In the genomic region with DNA sequence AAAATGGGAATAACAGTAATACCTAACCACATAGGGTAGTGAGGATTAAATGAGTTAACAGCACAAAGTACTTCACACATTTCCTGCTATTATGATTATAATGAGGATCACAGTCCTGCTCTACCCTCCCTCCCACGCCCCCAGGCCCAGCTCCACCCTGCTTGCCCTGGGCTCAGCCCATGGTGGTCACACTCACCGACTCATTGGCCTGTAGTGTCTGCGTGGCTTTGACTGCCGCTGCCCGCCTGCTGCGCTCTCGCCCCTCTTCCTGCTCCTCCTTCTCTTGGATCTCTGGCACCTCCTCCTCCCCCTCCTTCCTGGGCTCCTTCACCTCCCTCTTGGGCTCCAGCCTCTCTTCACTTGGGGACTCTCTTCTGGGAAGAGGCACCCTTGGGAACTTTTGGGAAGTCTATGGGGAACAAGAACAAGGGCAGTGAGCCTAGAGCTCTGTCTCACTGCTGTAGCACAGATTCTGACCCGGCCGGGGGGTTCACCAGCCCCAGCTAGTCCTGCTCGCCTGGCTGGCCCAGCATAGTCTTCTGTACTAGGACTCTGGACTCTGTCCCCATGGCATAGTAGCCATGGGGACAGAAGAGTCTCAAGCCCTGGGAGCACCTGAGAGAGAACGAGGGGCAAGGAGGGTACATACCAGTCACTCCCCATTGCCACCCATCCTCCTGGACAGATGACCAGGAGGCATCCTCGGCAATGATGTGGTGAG, we compare ENCODE assay signal across 15 cellular contexts. TPM values are rescaled to one million over a fixed set of nuclear protein-coding genes. Genes with fewer than 3 reads are reported as not detected.
DNase-seq lines count a peak whose midpoint lies in the region; ATAC-seq, FAIRE-seq and TF ChIP-seq lines count a peak whose summit lies in the region.
"Had no signal": no experiment of that assay in that cellular context is flagged by ENCODE, and none has a peak within 500 bp of the region (broad histone marks: within the 10 kb centered on the region; RNA-seq: fewer than 3 reads in every experiment).

No MANE protein-coding gene starts in this region.

- no peak for ATAC-seq in CD4-positive, alpha-beta T cell (ENCODE audit: poor library complexity)
- ATAC-seq in psoas muscle, result no peak

- DNase-seq in CD4-positive, alpha-beta T cell, result no peak
- DNase-seq in H7 (peak; percentile 91), H1 (ENCODE audit: low read depth in 1 of 2, low spot score in 2 of 2) (peak in 1 of 2 experiments; percentile 47), psoas muscle (no peak), neuronal stem cell (ENCODE audit: low spot score) (no peak), cerebellar cortex (ENCODE audit: low spot score) (no peak)
- DNase-seq in stimulated activated naive CD4-positive, alpha-beta T cell (lab: John Stamatoyannopoulos, UW), result no peak
- DNase-seq: activated T-cell treated with anti-CD3 and anti-CD28 coated beads, Interleukin-2, amount 50 U/mL, for 48 hours; CD4-positive, CD25-positive, alpha-beta regulatory T cell; head of caudate nucleus; SW 1271 had no signal

- no peak for TF ChIP-seq RAD21 in H1 (IDR thresholded peaks at IDR 0.05 in 1 of 2, conservative IDR thresholded peaks at IDR 0.05 in 1 of 2; ENCODE audit: low read depth in 2 of 2, low read length in 2 of 2)

- no peak for FAIRE-seq in H1 (lab: Jason Lieb, UNC)
- FAIRE-seq: G401.6 had no signal

- peaks cover 12% of the 10 kb centered on the region for H3K23me2 ChIP-seq in H1 (ENCODE audit: low read depth, low read length)

- no peak overlapping the region for H3K4me3 Mint-ChIP-seq in CD4-positive, alpha-beta T cell

- no peaks in the 10 kb centered on the region for H3K27me3 ChIP-seq in CD4-positive, alpha-beta T cell (ENCODE audit: control insufficient read depth, insufficient read depth, low read length)
- H3K27me3 ChIP-seq in H7 (ENCODE audit: control insufficient read depth, insufficient read depth, low read length) (peaks cover 3% of the 10 kb centered on the region; the same call in 1 of the 2 replicates), H1 (replicated peaks in 1 of 4; ENCODE audit: control insufficient read depth in 3 of 4, extremely low read depth in 1 of 4, insufficient read depth in 3 of 4, low read length in 3 of 4) (peaks cover 0 to 3% (median 2%) of the 10 kb centered on the region in 4 experiments; a peak in 1 of 7 replicates), psoas muscle (ENCODE audit: insufficient read depth in 3 of 3, low read length in 2 of 3) (no peaks in the 10 kb centered on the region), neuronal stem cell (ENCODE audit: control insufficient read depth in 3 of 3, insufficient read depth in 3 of 3, low read depth in 1 of 3, low read length in 3 of 3) (no peaks in the 10 kb centered on the region)
- H3K27me3 ChIP-seq: ovary had no signal

- H2BK12ac ChIP-seq in H1 (ENCODE audit: low read depth, low read length) (no peak overlapping the region; the same call in 1 of the 2 replicates), neuronal stem cell (ENCODE audit: low read length) (no peak overlapping the region)

- no peak for TF ChIP-seq EP300 in H1 (IDR thresholded peaks at IDR 0.05; ENCODE audit: borderline replicate concordance in 1 of 2, low read depth in 2 of 2, low read length in 2 of 2)

- H4K8ac ChIP-seq in H1 (ENCODE audit: extremely low read depth, insufficient read depth, low read length) (no peak overlapping the region), neuronal stem cell (ENCODE audit: low read depth, low read length) (no peak overlapping the region)

- intact Hi-C loops in CD4-positive, alpha-beta T cell (cut with DNase I, micrococcal nuclease), result loop anchor here in 1 of 2 experiments (10.0 kb wide), 1 partner anchor 164 kb away; a partner anchor contains a TSS
- intact Hi-C loops in psoas muscle (cut with DNase I), result no loop called here

- no peaks in the 10 kb centered on the region for H3K79me2 ChIP-seq in H1 (ENCODE audit: control insufficient read depth in 1 of 2, insufficient read depth in 2 of 2, low read length in 2 of 2)

- no peaks in the 10 kb centered on the region for H3K27me3 Mint-ChIP-seq in CD4-positive, alpha-beta T cell
- H3K27me3 Mint-ChIP-seq: CD4-positive, CD25-positive, alpha-beta regulatory T cell had no signal

- peaks cover 15 to 28% (median 23%) of the 10 kb centered on the region in 4 experiments for H3K4me1 ChIP-seq in H1 (replicated peaks in 1 of 4; ENCODE audit: control insufficient read depth in 3 of 4, insufficient read depth in 4 of 4, low read length in 3 of 4)
- peaks cover 43% of the 10 kb centered on the region for H3K4me1 ChIP-seq in psoas muscle
- H3K4me1 ChIP-seq in neuronal stem cell (ENCODE audit: control insufficient read depth in 2 of 2, insufficient read depth in 1 of 2, low read depth in 1 of 2, low read length in 2 of 2), result peaks cover 17 to 22% of the 10 kb centered on the region in 2 donors

- H2AK5ac ChIP-seq in H1 (ENCODE audit: low read depth, low read length) (no peak overlapping the region), neuronal stem cell (ENCODE audit: low read depth, low read length) (no peak overlapping the region)

- TF ChIP-seq POLR2A in H1 (IDR thresholded peaks at IDR 0.05; ENCODE audit: control extremely low read depth in 1 of 2, low read depth in 2 of 2, low read length in 2 of 2), result no peak

- H3K27ac Mint-ChIP-seq in CD4-positive, alpha-beta T cell, result peak overlapping the region; percentile 34

- H2BK15ac ChIP-seq in H1 (ENCODE audit: low read length) (no peak overlapping the region), neuronal stem cell (ENCODE audit: low read length) (no peak overlapping the region)

- POLR2A ChIA-PET in CD4-positive, alpha-beta T cell (lab: Charles Lee), result no interaction called here
- POLR2A ChIA-PET in H1 (lab: Charles Lee; ENCODE audit: partially characterized antibody), result interaction anchor here (0.6 to 3.4 kb wide), 2 partner anchors 8 to 82 kb away, joined by 4 to 15 read pairs; a partner anchor contains a TSS

- peak overlapping the region; percentile 73; the same call in 1 of the 2 replicates for H2BK20ac ChIP-seq in H1 (ENCODE audit: low read length)

- no peak overlapping the region; a peak in 1 of 4 replicates for H3K4me2 ChIP-seq in H1 (ENCODE audit: insufficient read depth in 1 of 2, low read depth in 2 of 2, low read length in 2 of 2)
- no peak overlapping the region for H3K4me2 ChIP-seq in neuronal stem cell (ENCODE audit: insufficient read depth, low read length, poor library complexity, severe bottlenecking)

- H2AFZ ChIP-seq in H1 (ENCODE audit: low read length) (no peak overlapping the region), neuronal stem cell (ENCODE audit: low read length) (no peak overlapping the region)

- H2BK5ac ChIP-seq in H1 (ENCODE audit: low read depth, low read length) (0 out of 2 replicates have a peak overlapping the region, but pooled peaks have one; percentile 2), neuronal stem cell (ENCODE audit: low read length) (no peak overlapping the region)

- peaks cover 0 to 4% of the 10 kb centered on the region in 2 experiments for H4K20me1 ChIP-seq in H1 (replicated peaks in 1 of 2; ENCODE audit: control insufficient read depth in 1 of 2, insufficient read depth in 2 of 2, low read length in 2 of 2)

- H3K14ac ChIP-seq in H1 (ENCODE audit: insufficient read length) (no peak overlapping the region), neuronal stem cell (ENCODE audit: low read length) (no peak overlapping the region)

- peaks cover 88% of the 10 kb centered on the region for H3K36me3 Mint-ChIP-seq in CD4-positive, alpha-beta T cell (ENCODE audit: low read depth)

- H3K4ac ChIP-seq in H1 (replicated peaks; ENCODE audit: insufficient read length, low read depth, low read length), result no peak overlapping the region
- H3K4ac ChIP-seq in neuronal stem cell (ENCODE audit: low read length), result no peak overlapping the region

- no peak overlapping the region for H3K27ac ChIP-seq in CD4-positive, alpha-beta T cell (ENCODE audit: low read depth, low read length)
- H3K27ac ChIP-seq in H1 (ENCODE audit: low read depth, low read length) (no peak overlapping the region), psoas muscle (peak overlapping the region; percentile 46), neuronal stem cell (replicated peaks; ENCODE audit: low read length) (no peak overlapping the region)
- H3K27ac ChIP-seq: HL-60, ovary had no signal

- H3K56ac ChIP-seq in H1 (replicated peaks; ENCODE audit: insufficient read length, low read depth, low read length), result no peak overlapping the region

- peaks cover 7% of the 10 kb centered on the region for H3K4me1 Mint-ChIP-seq in CD4-positive, alpha-beta T cell (ENCODE audit: low read depth)

- H2BK120ac ChIP-seq in H1 (replicated peaks; ENCODE audit: low read depth, low read length) (no peak overlapping the region), neuronal stem cell (ENCODE audit: low read depth, low read length) (no peak overlapping the region)

- no peaks in the 10 kb centered on the region for H3K9me3 Mint-ChIP-seq in CD4-positive, alpha-beta T cell
- H3K9me3 Mint-ChIP-seq: CD4-positive, CD25-positive, alpha-beta regulatory T cell had no signal

- H3K4me3 ChIP-seq in H7 (ENCODE audit: insufficient read depth, low read depth, low read length) (no peak overlapping the region), H1 (ENCODE audit: extremely low read depth in 1 of 4, insufficient read depth in 2 of 4, low read depth in 3 of 4, low read length in 4 of 4) (no peak overlapping the region), psoas muscle (no peak overlapping the region), neuronal stem cell (ENCODE audit: low read length in 2 of 2) (no peak overlapping the region)
- H3K4me3 ChIP-seq: HAP-1, ovary had no signal

- H3K23ac ChIP-seq in H1 (ENCODE audit: insufficient read length), result no peak overlapping the region
- H3K23ac ChIP-seq in neuronal stem cell (ENCODE audit: low read depth, low read length, poor library complexity), result no peak overlapping the region

- WGBS in H1 (ENCODE audit: extremely low coverage in 1 of 2, insufficient coverage in 1 of 2, insufficient read length in 1 of 2, insufficient replicate concordance in 2 of 2, low coverage in 1 of 2, low lambda C conversion rate in 2 of 2, missing lambda C conversion rate in 1 of 2), 2 experiments, result 65% methylated on average over 8 of the region's 12 CpGs; no CpG with 5 or more reads in 1 of the 2 experiments
- WGBS in psoas muscle, 3 donors, result 78 to 80% (median 78%) methylated on average over 12 of the region's 12 CpGs
- WGBS in neuronal stem cell (ENCODE audit: extremely low coverage in 2 of 2, insufficient read length in 2 of 2, insufficient replicate concordance in 1 of 2), 2 donors, result no CpG with 5 or more reads among the region's 12 CpGs

- CTCF ChIA-PET in CD4-positive, alpha-beta T cell (lab: Charles Lee), result no interaction called here
- CTCF ChIA-PET in H1 (lab: Charles Lee; ENCODE audit: partially characterized antibody), result interaction anchor here (0.5 to 1.2 kb wide), 5 partner anchors 34 to 819 kb away, joined by 3 read pairs; no protein-coding TSS in a partner anchor

- no peaks in the 10 kb centered on the region for H3K9me3 ChIP-seq in CD4-positive, alpha-beta T cell (ENCODE audit: control insufficient read depth, low read length)
- H3K9me3 ChIP-seq in H1 (ENCODE audit: insufficient read depth in 2 of 2, low read depth in 1 of 2, low read length in 1 of 2) (no peaks in the 10 kb centered on the region), psoas muscle (no peaks in the 10 kb centered on the region), neuronal stem cell (replicated peaks in 1 of 2; ENCODE audit: control insufficient read depth in 2 of 2, insufficient read depth in 1 of 2, low read depth in 1 of 2, low read length in 2 of 2) (no peaks in the 10 kb centered on the region)
- H3K9me3 ChIP-seq: HAP-1, ovary had no signal

- no peak overlapping the region for H4K5ac ChIP-seq in H1 (ENCODE audit: insufficient read length, low read depth, low read length)

- H3K36me3 ChIP-seq in H7 (replicated peaks; ENCODE audit: control insufficient read depth, insufficient read depth, low read length) (peaks cover 5% of the 10 kb centered on the region), H1 (ENCODE audit: control insufficient read depth in 2 of 4, insufficient read depth in 4 of 4, low read length in 3 of 4) (peaks cover 0 to 6% (median 0%) of the 10 kb centered on the region in 4 experiments; a peak in 2 of 8 replicates), psoas muscle (ENCODE audit: insufficient read depth in 1 of 2, low read depth in 1 of 2) (peaks cover 12 to 81% of the 10 kb centered on the region in 2 donors), neuronal stem cell (replicated peaks in 1 of 2; ENCODE audit: control insufficient read depth in 2 of 2, insufficient read depth in 2 of 2, low read length in 2 of 2) (peaks cover 13 to 80% of the 10 kb centered on the region in 2 donors)
- H3K36me3 ChIP-seq: ovary had no signal

- peaks cover 2% of the 10 kb centered on the region; the same call in 1 of the 2 replicates for H3K79me1 ChIP-seq in H1 (ENCODE audit: low read depth, low read length)
- H3K79me1 ChIP-seq in neuronal stem cell (ENCODE audit: low read depth, low read length), result peaks cover 3% of the 10 kb centered on the region

- no peak overlapping the region for H3K9ac ChIP-seq in H1 (replicated peaks in 1 of 4; ENCODE audit: extremely low read depth in 1 of 4, low read depth in 3 of 4, low read length in 3 of 4)
- no peak overlapping the region for H3K9ac ChIP-seq in neuronal stem cell (ENCODE audit: low read depth, low read length, poor library complexity)

- no peak for TF ChIP-seq CTCF in CD4-positive, alpha-beta T cell (IDR thresholded peaks at IDR 0.05)
- TF ChIP-seq CTCF in H1 (IDR thresholded peaks at IDR 0.05; ENCODE audit: control extremely low read depth in 1 of 3, insufficient read depth in 1 of 3, low read depth in 1 of 3, low read length in 3 of 3) (no peak), psoas muscle (IDR thresholded peaks at IDR 0.05) (no peak)

- H4K91ac ChIP-seq in H1 (replicated peaks; ENCODE audit: insufficient read length, low read length) (no peak overlapping the region), neuronal stem cell (ENCODE audit: low read depth, low read length, poor library complexity) (no peak overlapping the region)

- H3K18ac ChIP-seq in H1 (ENCODE audit: extremely low read depth, low read length) (no peak overlapping the region), neuronal stem cell (ENCODE audit: low read length) (no peak overlapping the region)

RNA-seq across cellular contexts. Expression of a gene that starts 7.1 kb away (rescaled TPM):
- 10 to 100 TPM; 52.6 to 55.9 TPM for total RNA-seq in CD4-positive, alpha-beta T cell
- 18.0 and 18.1 TPM in 2 replicates for total RNA-seq in H7 (2014; rRNA removed; shearing (Covaris generic))
- 52.7 and 55.1 TPM in 2 replicates for total RNA-seq in H1 (2021; fragmentation: NEBNext Ultra II Directional; extraction: Animal tissue kit (Norgen Biotek cat#: 25700))
- polyA plus RNA-seq in H1 (2011; rRNA removed) (15.8 and 23.3 TPM in 2 replicates), psoas muscle (10 to 100 TPM; 11.0 to 28.8 (median 19.6) TPM)
- 23.1 TPM for polyA plus RNA-seq in H1 (2011; cell fraction: cytosol; rRNA removed)
- 16.1 TPM for polyA plus RNA-seq in H1 (2011; cell fraction: nucleus; rRNA removed)
- 44.2 to 49.8 TPM (median 48.1 TPM) in 4 replicates for polyA plus RNA-seq in H1 (2012, experiment 1 of 2)
- polyA plus RNA-seq in H1 (2012, experiment 2 of 2), result 34.1 TPM
- polyA plus RNA-seq in H1 (2013, experiment 1 of 2), result 29.7 TPM
- 29.0 TPM for polyA plus RNA-seq in H1 (2013, experiment 2 of 2)
- 10.0 and 14.9 TPM in 2 replicates for polyA minus RNA-seq in H1 (2011; rRNA and poly(A)+ RNA removed)
- polyA minus RNA-seq in H1 (2011; cell fraction: cytosol; rRNA and poly(A)+ RNA removed), result 14.5 TPM
- 12.4 TPM for polyA minus RNA-seq in H1 (2011; cell fraction: nucleus; rRNA and poly(A)+ RNA removed)
- 10 to 100 TPM in 3 of 4 donors, 1 to 10 TPM in 1; 9.3 to 27.0 (median 17.0) TPM for total RNA-seq in psoas muscle
- polyA plus RNA-seq in neuronal stem cell (2013, experiment 1 of 2), result 48.0 TPM
- 49.4 TPM for polyA plus RNA-seq in neuronal stem cell (2013, experiment 2 of 2)
